Comparison of ENCODE assay signal across 21 cellular contexts in the genomic region with DNA sequence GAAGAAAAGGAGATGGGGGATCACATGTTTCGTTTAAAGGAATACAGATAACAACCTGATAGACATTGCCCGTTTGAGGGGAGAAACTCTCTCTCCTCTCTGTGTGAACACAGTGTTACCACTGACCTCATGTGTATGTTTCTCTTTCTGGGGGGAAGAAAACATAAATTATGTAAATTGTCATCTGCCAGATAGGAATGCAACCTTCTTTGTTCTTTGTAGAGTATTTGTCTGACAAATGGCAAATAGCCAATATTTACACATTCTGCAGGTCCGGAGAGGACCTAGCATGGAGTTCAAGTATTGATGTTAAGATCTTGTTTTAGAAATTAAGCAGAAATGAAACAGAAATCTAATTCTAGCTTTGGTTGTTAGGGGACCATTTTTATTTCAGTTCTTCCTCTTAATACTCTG.
DNase-seq lines count a peak whose midpoint lies in the region; ATAC-seq and FAIRE-seq lines count a peak whose summit lies in the region.
"Had no signal": no experiment of that assay in that cellular context is flagged by ENCODE, and none has a peak within 500 bp of the region (broad histone marks: within the 10 kb centered on the region; RNA-seq: fewer than 3 reads in every experiment).

No MANE protein-coding gene starts in this region.

- no peak overlapping the region for H2BK15ac ChIP-seq in mesenchymal stem cell (ENCODE audit: low read depth, poor library complexity, severe bottlenecking)

- H3K9ac ChIP-seq in mesenchymal stem cell (ENCODE audit: low read length), result no peak overlapping the region

- no peak overlapping the region for H3K23ac ChIP-seq in mesenchymal stem cell (ENCODE audit: low read length in 2 of 2)

- H2BK5ac ChIP-seq in mesenchymal stem cell (ENCODE audit: low read depth, low read length, poor library complexity, severe bottlenecking), result no peak overlapping the region

- ATAC-seq in GM19328 (IDR thresholded peaks at IDR 0.05; ENCODE audit: unreplicated experiment) (peak; percentile 55), HG02938 (IDR thresholded peaks at IDR 0.05; ENCODE audit: unreplicated experiment) (peak; percentile 54)
- no peak for ATAC-seq in activated naive CD8-positive, alpha-beta T cell treated with anti-CD3 and anti-CD28 coated beads, Interleukin-2, amount 50 U/mL, for 24 hours
- ATAC-seq: psoas muscle, WTC11 had no signal

- H3K4ac ChIP-seq in mesenchymal stem cell (ENCODE audit: low read depth in 1 of 2, low read length in 2 of 2), result peak overlapping the region in 1 of 2 experiments; percentile 49

- no peak overlapping the region for H2BK12ac ChIP-seq in mesenchymal stem cell (ENCODE audit: low read length in 2 of 2)

- H3K4me1 Mint-ChIP-seq in activated naive CD8-positive, alpha-beta T cell treated with anti-CD3 and anti-CD28 coated beads, Interleukin-2, amount 50 U/mL, for 24 hours, result no peaks in the 10 kb centered on the region
- H3K4me1 Mint-ChIP-seq: activated naive CD4-positive, alpha-beta T cell treated with anti-CD3 and anti-CD28 coated beads, Interleukin-2, amount 50 U/mL, for 24 hours; central memory CD8-positive, alpha-beta T cell; naive B cell had no signal

- H3K27me3 Mint-ChIP-seq in activated naive CD8-positive, alpha-beta T cell treated with anti-CD3 and anti-CD28 coated beads, Interleukin-2, amount 50 U/mL, for 24 hours, result no peaks in the 10 kb centered on the region
- H3K27me3 Mint-ChIP-seq: activated naive CD4-positive, alpha-beta T cell treated with anti-CD3 and anti-CD28 coated beads, Interleukin-2, amount 50 U/mL, for 24 hours; central memory CD8-positive, alpha-beta T cell had no signal

- no peak overlapping the region for H3K4me3 ChIP-seq in mesenchymal stem cell (ENCODE audit: insufficient read depth in 1 of 2, low read depth in 1 of 2, low read length in 2 of 2)
- H3K4me3 ChIP-seq: left lung, psoas muscle, upper lobe of right lung had no signal

- H2AK5ac ChIP-seq in mesenchymal stem cell (ENCODE audit: low read length, severe bottlenecking), result no peak overlapping the region

- H4K91ac ChIP-seq in mesenchymal stem cell (ENCODE audit: low read length), result no peak overlapping the region

- H3K79me1 ChIP-seq in mesenchymal stem cell (replicated peaks; ENCODE audit: low read length, poor library complexity, severe bottlenecking), result no peaks in the 10 kb centered on the region

- no peak overlapping the region for H3K27ac Mint-ChIP-seq in activated naive CD8-positive, alpha-beta T cell treated with anti-CD3 and anti-CD28 coated beads, Interleukin-2, amount 50 U/mL, for 24 hours
- H3K27ac Mint-ChIP-seq: activated naive CD4-positive, alpha-beta T cell treated with anti-CD3 and anti-CD28 coated beads, Interleukin-2, amount 50 U/mL, for 24 hours; WTC11 had no signal

- FAIRE-seq in HTR-8/SVneo (lab: Jason Lieb, UNC), result no peak
- FAIRE-seq: GM19239 had no signal

- H4K8ac ChIP-seq in mesenchymal stem cell (ENCODE audit: low read length), result no peak overlapping the region

- no peaks in the 10 kb centered on the region for H3K27me3 ChIP-seq in mesenchymal stem cell (ENCODE audit: control insufficient read depth in 1 of 2, insufficient read depth in 1 of 2, low read length in 2 of 2)
- H3K27me3 ChIP-seq: left lung, upper lobe of right lung had no signal

- no peak overlapping the region for H3K27ac ChIP-seq in mesenchymal stem cell (ENCODE audit: low read length, poor library complexity, severe bottlenecking)
- H3K27ac ChIP-seq: epithelial cell of prostate, left lung, psoas muscle, upper lobe of right lung had no signal

- H3K36me3 Mint-ChIP-seq in activated naive CD8-positive, alpha-beta T cell treated with anti-CD3 and anti-CD28 coated beads, Interleukin-2, amount 50 U/mL, for 24 hours (ENCODE audit: low read depth), result no peaks in the 10 kb centered on the region
- H3K36me3 Mint-ChIP-seq: activated naive CD4-positive, alpha-beta T cell treated with anti-CD3 and anti-CD28 coated beads, Interleukin-2, amount 50 U/mL, for 24 hours; naive B cell; WTC11 had no signal

- no peak overlapping the region for H3K4me3 Mint-ChIP-seq in activated naive CD8-positive, alpha-beta T cell treated with anti-CD3 and anti-CD28 coated beads, Interleukin-2, amount 50 U/mL, for 24 hours
- H3K4me3 Mint-ChIP-seq: activated naive CD4-positive, alpha-beta T cell treated with anti-CD3 and anti-CD28 coated beads, Interleukin-2, amount 50 U/mL, for 24 hours; central memory CD8-positive, alpha-beta T cell; naive B cell; WTC11 had no signal

- H3K36me3 ChIP-seq in mesenchymal stem cell (ENCODE audit: control insufficient read depth in 1 of 2, insufficient read depth in 2 of 2, low read depth in 1 of 2, low read length in 2 of 2), result peaks cover 0 to 95% of the 10 kb centered on the region in 2 experiments
- H3K36me3 ChIP-seq: left lung, upper lobe of right lung had no signal

- no peaks in the 10 kb centered on the region for H3K9me3 ChIP-seq in mesenchymal stem cell (ENCODE audit: control insufficient read depth, low read length)
- H3K9me3 ChIP-seq: left lung, psoas muscle, upper lobe of right lung had no signal

- no peak overlapping the region for H3K4me2 ChIP-seq in mesenchymal stem cell (ENCODE audit: low read length, poor library complexity, severe bottlenecking)

- 100% methylated on average over 1 of the region's 3 CpGs for WGBS in mesenchymal stem cell

- no peak overlapping the region for H3K14ac ChIP-seq in mesenchymal stem cell (ENCODE audit: low read length in 2 of 2)

- no peak overlapping the region for H2AFZ ChIP-seq in mesenchymal stem cell (ENCODE audit: low read depth, low read length)

- H3K4me1 ChIP-seq in mesenchymal stem cell (ENCODE audit: control insufficient read depth, insufficient read depth, low read depth, low read length), result no peaks in the 10 kb centered on the region
- H3K4me1 ChIP-seq: left lung, psoas muscle, upper lobe of right lung had no signal

- no peak overlapping the region for H3K18ac ChIP-seq in mesenchymal stem cell (ENCODE audit: low read depth in 1 of 2, low read length in 2 of 2)

- H2BK120ac ChIP-seq in mesenchymal stem cell (ENCODE audit: low read depth, low read length), result no peak overlapping the region

- H3K9me3 Mint-ChIP-seq in activated naive CD8-positive, alpha-beta T cell treated with anti-CD3 and anti-CD28 coated beads, Interleukin-2, amount 50 U/mL, for 24 hours, result no peaks in the 10 kb centered on the region
- H3K9me3 Mint-ChIP-seq: activated naive CD4-positive, alpha-beta T cell treated with anti-CD3 and anti-CD28 coated beads, Interleukin-2, amount 50 U/mL, for 24 hours; central memory CD8-positive, alpha-beta T cell; WTC11 had no signal

- peak; percentile 20 for DNase-seq in DMS153 treated with DMSO at 0.1 percent for 48 hours (lab: John Stamatoyannopoulos, UW; ENCODE audit: unreplicated experiment)
- peak; percentile 72 for DNase-seq in NCI-H69 (lab: John Stamatoyannopoulos, UW)
- DNase-seq in activated naive CD8-positive, alpha-beta T cell treated with anti-CD3 and anti-CD28 coated beads, Interleukin-2, amount 50 U/mL, for 24 hours, result no peak
- no peak for DNase-seq in HTR-8/SVneo (ENCODE audit: insufficient read length, low spot score)
- no peak for DNase-seq in mesenchymal stem cell
- no peak for DNase-seq in anterior cingulate cortex (lab: John Stamatoyannopoulos, UW)
- DNase-seq: activated CD8-positive, alpha-beta memory T cell treated with anti-CD3 and anti-CD28 coated beads, Interleukin-2, amount 50 U/mL, for 48 hours; Karpas-422; left lung; naive B cell; NCI-H2171; OCI-M1; psoas muscle; upper lobe of right lung had no signal

Comparison
In these comparisons a context has a peak if more than half of its experiments do, and no peak if none do; other contexts are left out.
1. DNase-seq: peak in DMS153 treated with DMSO at 0.1 percent for 48 hours (single experiment) and NCI-H69 (single experiment); none in activated naive CD8-positive, alpha-beta T cell treated with anti-CD3 and anti-CD28 coated beads, Interleukin-2, amount 50 U/mL, for 24 hours (single experiment), HTR-8/SVneo (single experiment), mesenchymal stem cell (single experiment) and anterior cingulate cortex (0 of 58).